ENCODE assay signal across 10 cellular contexts in genomic region chr2:101124684-101125366, GRCh38. TPM values are rescaled to one million over a fixed set of nuclear protein-coding genes. Genes with fewer than 3 reads are reported as not detected.
DNase-seq lines count a peak whose midpoint lies in the region; ATAC-seq and TF ChIP-seq lines count a peak whose summit lies in the region.
"Had no signal": no experiment of that assay in that cellular context is flagged by ENCODE, and none has a peak within 500 bp of the region (broad histone marks: within the 10 kb centered on the region; RNA-seq: fewer than 3 reads in every experiment).

No MANE protein-coding gene starts in this region.

- H3K4me3 ChIP-seq in cardiac fibroblast (replicated peaks in 1 of 2; ENCODE audit: low read depth in 2 of 2, low read length in 2 of 2) (peak overlapping the region in 1 of 2 donors; percentile 18), suprapubic skin (no peak overlapping the region), testis (no peak overlapping the region)
- H3K4me3 ChIP-seq: cardiac muscle cell had no signal

- TF ChIP-seq POLR2A in suprapubic skin (IDR thresholded peaks at IDR 0.05) = no peak
- no peak for TF ChIP-seq POLR2A in testis (IDR thresholded peaks at IDR 0.05)

- no peak for TF ChIP-seq CTCF in cardiac fibroblast (IDR thresholded peaks at IDR 0.05; ENCODE audit: low read depth, low read length)
- no peak for TF ChIP-seq CTCF in suprapubic skin (IDR thresholded peaks at IDR 0.05)
- no peak for TF ChIP-seq CTCF in testis (IDR thresholded peaks at IDR 0.05)

- H3K9me3 ChIP-seq in suprapubic skin = no peaks in the 10 kb centered on the region
- no peaks in the 10 kb centered on the region for H3K9me3 ChIP-seq in testis

- intact Hi-C loops in testis (cut with DNase I; ENCODE audit: low total_unique reads) = no loop called here

- no peaks in the 10 kb centered on the region for H3K36me3 ChIP-seq in suprapubic skin
- no peaks in the 10 kb centered on the region for H3K36me3 ChIP-seq in testis (ENCODE audit: low read depth, missing control alignments)
- H3K36me3 ChIP-seq: cardiac muscle cell had no signal

- H3K27ac ChIP-seq in layer of hippocampus (ENCODE audit: low read depth, low read length) (peak overlapping the region; percentile 23), suprapubic skin (peak overlapping the region; percentile 80), testis (peak overlapping the region in 1 of 2 donors; percentile 3)
- H3K27ac ChIP-seq: cardiac muscle cell had no signal

- H3K27me3 ChIP-seq in layer of hippocampus (ENCODE audit: control insufficient read depth, insufficient read depth, low read length) (no peaks in the 10 kb centered on the region), suprapubic skin (no peaks in the 10 kb centered on the region), testis (no peaks in the 10 kb centered on the region)
- H3K27me3 ChIP-seq: cardiac muscle cell had no signal

- no peak for ATAC-seq in GM18519 (IDR thresholded peaks at IDR 0.05; ENCODE audit: low FRiP score, unreplicated experiment)

- WGBS in suprapubic skin = 9% methylated on average over 7 of the region's 7 CpGs
- 25 to 38% methylated on average over 7 of the region's 7 CpGs for WGBS in testis, 2 donors

- no peak for TF ChIP-seq EP300 in suprapubic skin (IDR thresholded peaks at IDR 0.05)

- peaks cover 49% of the 10 kb centered on the region for H3K4me1 ChIP-seq in suprapubic skin
- H3K4me1 ChIP-seq in testis = peaks cover 15% of the 10 kb centered on the region

- DNase-seq in HS-27A (ENCODE audit: low read depth) (peak; percentile 86), cardiac fibroblast (ENCODE audit: low read depth in 2 of 2) (peak; percentile 79 to 96), suprapubic skin (ENCODE audit: low spot score in 2 of 2) (peak in 1 of 2 donors; percentile 84), testis (no peak), NK-92 (lab: John Stamatoyannopoulos, UW; ENCODE audit: unreplicated experiment) (no peak), NCI-H2196 treated with DMSO at 0.1 percent for 48 hours (lab: John Stamatoyannopoulos, UW; ENCODE audit: unreplicated experiment) (no peak)
- DNase-seq: NCI-H446 treated with DMSO at 0.1 percent for 48 hours had no signal

RNA-seq across cellular contexts. Expression of gene TBC1D8, which starts 26.4 kb away (rescaled TPM):
- total RNA-seq in suprapubic skin = 100 to 1,000 TPM in 1 of 4 donors, 10 to 100 TPM in 3; 38.8 to 309 (median 68.3) TPM
- 100 to 1,000 TPM in 1 of 2 donors, 10 to 100 TPM in 1; 90.1 to 125 TPM for total RNA-seq in testis
- 62.2 TPM for polyA plus RNA-seq in testis (ENCODE audit: insufficient read depth, low read depth, low replicate concordance)

Comparison
In these comparisons a context has a peak if more than half of its experiments do, and no peak if none do; other contexts are left out.
1. DNase-seq: peak in HS-27A (single experiment) and cardiac fibroblast (2 of 2); none in testis (single experiment), NK-92 (single experiment) and NCI-H2196 treated with DMSO at 0.1 percent for 48 hours (single experiment).